22 cellular contexts compared by ENCODE assay signal in the genomic region with DNA sequence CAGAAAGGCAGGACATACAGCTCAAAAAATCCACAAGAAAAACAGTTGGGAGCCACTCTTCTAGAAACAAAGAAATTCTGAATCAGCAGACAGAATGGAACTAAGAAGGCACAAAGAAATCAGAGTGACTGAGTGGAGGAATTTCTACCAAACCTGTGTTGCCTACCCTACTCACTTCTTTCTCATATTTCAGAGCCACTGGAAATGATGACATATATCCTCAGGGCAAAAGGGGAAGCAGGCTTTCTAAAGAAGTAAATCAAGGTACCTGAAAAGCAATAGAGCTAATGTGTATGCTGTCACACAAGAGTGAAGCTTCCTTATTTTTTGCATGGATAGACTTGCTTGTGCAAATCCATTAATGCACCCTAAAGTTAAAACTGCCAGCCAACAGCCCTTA.
A peak's percentile ranks its signal among the peaks of the same experiment; 100 is the strongest.
DNase-seq lines count a peak whose midpoint lies in the region; ATAC-seq, FAIRE-seq and TF ChIP-seq lines count a peak whose summit lies in the region.
"Had no signal": no experiment of that assay in that cellular context is flagged by ENCODE, and none has a peak within 500 bp of the region (broad histone marks: within the 10 kb centered on the region; RNA-seq: fewer than 3 reads in every experiment).

No MANE protein-coding gene starts in this region.

- no peak for TF ChIP-seq RAD21 in H1 (IDR thresholded peaks at IDR 0.05 in 1 of 2, conservative IDR thresholded peaks at IDR 0.05 in 1 of 2; ENCODE audit: low read depth in 2 of 2, low read length in 2 of 2)

- no peak overlapping the region for H2BK20ac ChIP-seq in H1 (ENCODE audit: low read length)

- H3K9me3 ChIP-seq in H1 (ENCODE audit: insufficient read depth in 2 of 2, low read depth in 1 of 2, low read length in 1 of 2), result peaks cover 0 to 6% of the 10 kb centered on the region in 2 experiments; a peak in 1 of 4 replicates
- peaks cover 0 to 9% (median 0%) of the 10 kb centered on the region in 3 donors for H3K9me3 ChIP-seq in tibial artery
- H3K9me3 ChIP-seq: BE2C had no signal

- H4K20me1 ChIP-seq in GM23338 (replicated peaks; ENCODE audit: insufficient read depth) (no peaks in the 10 kb centered on the region), H1 (replicated peaks in 1 of 2; ENCODE audit: control insufficient read depth in 1 of 2, insufficient read depth in 2 of 2, low read length in 2 of 2) (no peaks in the 10 kb centered on the region)

- CTCF ChIA-PET in H1 (lab: Charles Lee; ENCODE audit: partially characterized antibody), result no interaction called here

- TF ChIP-seq EP300 in H1 (IDR thresholded peaks at IDR 0.05; ENCODE audit: borderline replicate concordance in 1 of 2, low read depth in 2 of 2, low read length in 2 of 2), result no peak

- H3K27me3 Mint-ChIP-seq in GM23338 (ENCODE audit: insufficient read depth, low read depth, poor library complexity), result peaks cover 3% of the 10 kb centered on the region
- H3K27me3 Mint-ChIP-seq: CD4-positive, CD25-positive, alpha-beta regulatory T cell; CD8-positive, alpha-beta memory T cell had no signal

- DNase-seq in GM23338 (ENCODE audit: low spot score), result peak; percentile 1
- DNase-seq in Kasumi-1 (lab: John Stamatoyannopoulos, UW), result peak; percentile 4 to 11
- DNase-seq in H1 (ENCODE audit: low read depth in 1 of 2, low spot score in 2 of 2), result no peak
- DNase-seq in mesendoderm, result peak; percentile 7
- DNase-seq in activated naive CD4-positive, alpha-beta T cell treated with Interleukin-2 at 50 U/mL for 16 hours, result no peak
- DNase-seq in tibial artery, result no peak
- no peak for DNase-seq in kidney tubule cell (ENCODE audit: low spot score)
- DNase-seq: ACHN; BE2C; C1 segment of cervical spinal cord; CD4-positive, CD25-positive, alpha-beta regulatory T cell; CD8-positive, alpha-beta memory T cell; COR-L47; DMS 273 treated with DMSO at 0.1 percent for 48 hours; GM23248; H7; HFFc6; IMR-90 had no signal

- H3K27me3 ChIP-seq in GM23338 (ENCODE audit: insufficient read depth), result no peaks in the 10 kb centered on the region
- H3K27me3 ChIP-seq in H1 (replicated peaks in 1 of 4; ENCODE audit: control insufficient read depth in 3 of 4, extremely low read depth in 1 of 4, insufficient read depth in 3 of 4, low read length in 3 of 4), result no peaks in the 10 kb centered on the region
- H3K27me3 ChIP-seq in mesendoderm (ENCODE audit: insufficient read depth, low read length, poor library complexity), result no peaks in the 10 kb centered on the region
- H3K27me3 ChIP-seq in tibial artery, result no peaks in the 10 kb centered on the region
- H3K27me3 ChIP-seq: BE2C had no signal

- no peak overlapping the region for H4K91ac ChIP-seq in H1 (replicated peaks; ENCODE audit: insufficient read length, low read length)

- H2AFZ ChIP-seq in GM23338, result peak overlapping the region; percentile 1; the same call in 1 of the 2 replicates
- H2AFZ ChIP-seq in H1 (ENCODE audit: low read length), result peak overlapping the region; percentile 21; the same call in 1 of the 2 replicates
- H2AFZ ChIP-seq: GM23248 had no signal

- no peak overlapping the region for H3K18ac ChIP-seq in H1 (ENCODE audit: extremely low read depth, low read length)
- no peak overlapping the region for H3K18ac ChIP-seq in mesendoderm (ENCODE audit: low read length)

- no peak for TF ChIP-seq POLR2A in H1 (IDR thresholded peaks at IDR 0.05; ENCODE audit: control extremely low read depth in 1 of 2, low read depth in 2 of 2, low read length in 2 of 2)

- intact Hi-C loops in tibial artery (cut with DNase I; ENCODE audit: low total_unique reads), result no loop called here

- H3K27ac Mint-ChIP-seq in GM23338, result peak overlapping the region; percentile 43; the same call in 1 of the 2 replicates
- H3K27ac Mint-ChIP-seq: CD4-positive, CD25-positive, alpha-beta regulatory T cell; CD8-positive, alpha-beta memory T cell; HFFc6 had no signal

- ATAC-seq in GM23338, result no peak
- ATAC-seq: HCT116 had no signal

- H3K4me1 ChIP-seq in GM23338 (ENCODE audit: insufficient read depth), result no peaks in the 10 kb centered on the region
- H3K4me1 ChIP-seq in H1 (replicated peaks in 1 of 4; ENCODE audit: control insufficient read depth in 3 of 4, insufficient read depth in 4 of 4, low read length in 3 of 4), result peaks cover 0 to 3% (median 0%) of the 10 kb centered on the region in 4 experiments; a peak in 1 of 7 replicates
- no peaks in the 10 kb centered on the region for H3K4me1 ChIP-seq in mesendoderm (ENCODE audit: control insufficient read depth, low read depth, low read length)
- H3K4me1 ChIP-seq in tibial artery, result no peaks in the 10 kb centered on the region
- H3K4me1 ChIP-seq: BE2C had no signal

- H2BK120ac ChIP-seq in H1 (replicated peaks; ENCODE audit: low read depth, low read length), result no peak overlapping the region
- H2BK120ac ChIP-seq in mesendoderm (ENCODE audit: low read depth, low read length), result no peak overlapping the region

- H3K4me2 ChIP-seq in GM23338 (no peak overlapping the region), H1 (ENCODE audit: insufficient read depth in 1 of 2, low read depth in 2 of 2, low read length in 2 of 2) (no peak overlapping the region), mesendoderm (ENCODE audit: low read length) (no peak overlapping the region)

- H3K79me2 ChIP-seq in GM23338 (replicated peaks; ENCODE audit: insufficient read depth), result no peaks in the 10 kb centered on the region
- no peaks in the 10 kb centered on the region for H3K79me2 ChIP-seq in H1 (ENCODE audit: control insufficient read depth in 1 of 2, insufficient read depth in 2 of 2, low read length in 2 of 2)
- no peaks in the 10 kb centered on the region for H3K79me2 ChIP-seq in mesendoderm (ENCODE audit: control insufficient read depth, insufficient read depth, low read length)

- H3K23ac ChIP-seq in H1 (ENCODE audit: insufficient read length) (no peak overlapping the region), mesendoderm (ENCODE audit: low read length) (no peak overlapping the region)

- H3K9ac ChIP-seq in H1 (replicated peaks in 1 of 4; ENCODE audit: extremely low read depth in 1 of 4, low read depth in 3 of 4, low read length in 3 of 4) (no peak overlapping the region), mesendoderm (ENCODE audit: low read length) (no peak overlapping the region)
- H3K9ac ChIP-seq: GM23248 had no signal

- no peaks in the 10 kb centered on the region for H3K9me2 ChIP-seq in GM23338 (ENCODE audit: insufficient read depth)

- H3K36me3 Mint-ChIP-seq in GM23338 (ENCODE audit: low read depth), result peaks cover 9% of the 10 kb centered on the region
- H3K36me3 Mint-ChIP-seq: CD4-positive, CD25-positive, alpha-beta regulatory T cell; CD8-positive, alpha-beta memory T cell had no signal

- no peak overlapping the region for H2BK15ac ChIP-seq in H1 (ENCODE audit: low read length)
- no peak overlapping the region for H2BK15ac ChIP-seq in mesendoderm (replicated peaks; ENCODE audit: low read depth)

- no peak for FAIRE-seq in H1 (lab: Jason Lieb, UNC)
- FAIRE-seq: A204.1, GM12891, HTR-8/SVneo had no signal

- no peaks in the 10 kb centered on the region for H3K79me1 ChIP-seq in H1 (ENCODE audit: low read depth, low read length)
- no peaks in the 10 kb centered on the region for H3K79me1 ChIP-seq in mesendoderm (ENCODE audit: low read length)

- H4K5ac ChIP-seq in H1 (ENCODE audit: insufficient read length, low read depth, low read length), result no peak overlapping the region
- H4K5ac ChIP-seq in mesendoderm (ENCODE audit: low read length), result no peak overlapping the region

- no peak for TF ChIP-seq CTCF in GM23338 (conservative IDR thresholded peaks at IDR 0.05; ENCODE audit: low read depth in 2 of 2)
- TF ChIP-seq CTCF in H1 (IDR thresholded peaks at IDR 0.05; ENCODE audit: control extremely low read depth in 1 of 3, insufficient read depth in 1 of 3, low read depth in 1 of 3, low read length in 3 of 3), result no peak
- TF ChIP-seq CTCF in tibial artery (IDR thresholded peaks at IDR 0.05), result no peak

- H3K27ac ChIP-seq in GM23338 (ENCODE audit: low read depth) (no peak overlapping the region), H1 (ENCODE audit: low read depth, low read length) (no peak overlapping the region), mesendoderm (ENCODE audit: low read depth, low read length) (no peak overlapping the region), tibial artery (no peak overlapping the region)
- H3K27ac ChIP-seq: GM23248 had no signal

- H3K4ac ChIP-seq in H1 (replicated peaks; ENCODE audit: insufficient read length, low read depth, low read length), result no peak overlapping the region
- no peak overlapping the region for H3K4ac ChIP-seq in mesendoderm (ENCODE audit: low read depth, low read length)

- H2AK5ac ChIP-seq in H1 (ENCODE audit: low read depth, low read length) (no peak overlapping the region), mesendoderm (ENCODE audit: low read length) (no peak overlapping the region)

- no peak overlapping the region for H4K8ac ChIP-seq in H1 (ENCODE audit: extremely low read depth, insufficient read depth, low read length)
- H4K8ac ChIP-seq in mesendoderm (ENCODE audit: low read depth, low read length), result no peak overlapping the region

- peaks cover 16% of the 10 kb centered on the region for H3K9me3 Mint-ChIP-seq in GM23338

- H3K4me3 ChIP-seq in GM23338 (no peak overlapping the region), H1 (ENCODE audit: extremely low read depth in 1 of 4, insufficient read depth in 2 of 4, low read depth in 3 of 4, low read length in 4 of 4) (no peak overlapping the region), mesendoderm (ENCODE audit: low read length) (no peak overlapping the region), tibial artery (no peak overlapping the region)
- H3K4me3 ChIP-seq: GM23248 had no signal

- no peak overlapping the region for H3K14ac ChIP-seq in H1 (ENCODE audit: insufficient read length)

- POLR2A ChIA-PET in H1 (lab: Charles Lee; ENCODE audit: partially characterized antibody), result no interaction called here

- no peak overlapping the region for H2BK12ac ChIP-seq in H1 (ENCODE audit: low read depth, low read length)

- no peaks in the 10 kb centered on the region for H3F3A ChIP-seq in GM23338 (replicated peaks; ENCODE audit: low read depth)

- H3K4me3 Mint-ChIP-seq in GM23338, result no peak overlapping the region
- H3K4me3 Mint-ChIP-seq: CD4-positive, CD25-positive, alpha-beta regulatory T cell; CD8-positive, alpha-beta memory T cell; HFFc6 had no signal

- no peaks in the 10 kb centered on the region for H3K23me2 ChIP-seq in H1 (ENCODE audit: low read depth, low read length)

- H3K4me1 Mint-ChIP-seq in GM23338, result peaks cover 7% of the 10 kb centered on the region; the same call in 2 of the 3 replicates
- H3K4me1 Mint-ChIP-seq: CD4-positive, CD25-positive, alpha-beta regulatory T cell; CD8-positive, alpha-beta memory T cell had no signal

- H3K56ac ChIP-seq in H1 (replicated peaks; ENCODE audit: insufficient read length, low read depth, low read length) (no peak overlapping the region), mesendoderm (ENCODE audit: low read length) (no peak overlapping the region)

- H2BK5ac ChIP-seq in H1 (ENCODE audit: low read depth, low read length), result no peak overlapping the region
- no peak overlapping the region for H2BK5ac ChIP-seq in mesendoderm (ENCODE audit: low read length)

- H3K36me3 ChIP-seq in GM23338 (ENCODE audit: insufficient read depth), result no peaks in the 10 kb centered on the region; the same call in 1 of the 2 replicates
- H3K36me3 ChIP-seq in H1 (ENCODE audit: control insufficient read depth in 2 of 4, insufficient read depth in 4 of 4, low read length in 3 of 4), result no peaks in the 10 kb centered on the region
- H3K36me3 ChIP-seq in mesendoderm (ENCODE audit: control insufficient read depth, insufficient read depth, low read length), result no peaks in the 10 kb centered on the region
- no peaks in the 10 kb centered on the region for H3K36me3 ChIP-seq in tibial artery
- H3K36me3 ChIP-seq: BE2C had no signal

Comparison
In these comparisons a context has a peak if more than half of its experiments do, and no peak if none do; other contexts are left out.
1. DNase-seq: peak in GM23338 (single experiment), Kasumi-1 (2 of 2) and mesendoderm (single experiment); none in H1 (0 of 2), activated naive CD4-positive, alpha-beta T cell treated with Interleukin-2 at 50 U/mL for 16 hours (single experiment), tibial artery (0 of 2) and kidney tubule cell (single experiment).